In genomic region chr4:184406915-184407314, GRCh38 we compare ENCODE assay signal across 10 cellular contexts.
DNase-seq lines count a peak whose midpoint lies in the region; ATAC-seq and TF ChIP-seq lines count a peak whose summit lies in the region.
"Had no signal": no experiment of that assay in that cellular context is flagged by ENCODE, and none has a peak within 500 bp of the region (broad histone marks: within the 10 kb centered on the region; RNA-seq: fewer than 3 reads in every experiment).

No MANE protein-coding gene starts in this region.

- no peaks in the 10 kb centered on the region for H3K36me3 ChIP-seq in uterus

- peaks cover 53% of the 10 kb centered on the region for H3K4me1 Mint-ChIP-seq in activated T-cell treated with anti-CD3 and anti-CD28 coated beads, Interleukin-2, amount 50 U/mL, for 72 hours (ENCODE audit: low read depth)
- H3K4me1 Mint-ChIP-seq in activated T-cell treated with anti-CD3 and anti-CD28 coated beads, Interleukin-2, amount 50 U/mL, for 4 hours (ENCODE audit: low read depth) = peaks cover 57% of the 10 kb centered on the region
- H3K4me1 Mint-ChIP-seq in natural killer cell = peaks cover 62 to 69% of the 10 kb centered on the region in 2 donors

- H3K36me3 Mint-ChIP-seq in activated T-cell treated with anti-CD3 and anti-CD28 coated beads, Interleukin-2, amount 50 U/mL, for 72 hours (ENCODE audit: insufficient read depth in 2 of 2) = peaks cover 11 to 52% of the 10 kb centered on the region in 2 donors
- H3K36me3 Mint-ChIP-seq in activated T-cell treated with anti-CD3 and anti-CD28 coated beads, Interleukin-2, amount 50 U/mL, for 4 hours (ENCODE audit: insufficient read depth) = peaks cover 57% of the 10 kb centered on the region
- no peaks in the 10 kb centered on the region for H3K36me3 Mint-ChIP-seq in natural killer cell

- no peak for DNase-seq in activated T-cell treated with anti-CD3 and anti-CD28 coated beads, Interleukin-2, amount 50 U/mL, for 72 hours
- no peak for DNase-seq in activated T-cell treated with anti-CD3 and anti-CD28 coated beads, Interleukin-2, amount 50 U/mL, for 4 hours
- DNase-seq in natural killer cell = no peak
- DNase-seq in uterus = peak in 1 of 2 donors; percentile 36
- no peak for DNase-seq in UCSD-AML1 (lab: John Stamatoyannopoulos, UW; ENCODE audit: unreplicated experiment)
- no peak for DNase-seq in SW 1271 (lab: John Stamatoyannopoulos, UW)
- DNase-seq: stimulated activated naive CD8-positive, alpha-beta T cell treated with anti-CD3 and anti-CD28 coated beads, Interleukin-15, amount 100 ng/mL, for 72 hours had no signal

- no peak for ATAC-seq in activated T-cell treated with anti-CD3 and anti-CD28 coated beads, Interleukin-2, amount 50 U/mL, for 72 hours (replicated peaks in 1 of 2)
- ATAC-seq in activated T-cell treated with anti-CD3 and anti-CD28 coated beads, Interleukin-2, amount 50 U/mL, for 4 hours = no peak
- peak; percentile 81 for ATAC-seq in esophagus mucosa
- ATAC-seq in natural killer cell = no peak
- no peak for ATAC-seq in HG02588 (IDR thresholded peaks at IDR 0.05; ENCODE audit: unreplicated experiment)
- ATAC-seq: Panc1; stimulated activated naive CD8-positive, alpha-beta T cell treated with anti-CD3 and anti-CD28 coated beads, Interleukin-15, amount 100 ng/mL, for 72 hours had no signal

- peak overlapping the region; percentile 50 to 52 for H3K27ac ChIP-seq in uterus

- H3K27me3 Mint-ChIP-seq in activated T-cell treated with anti-CD3 and anti-CD28 coated beads, Interleukin-2, amount 50 U/mL, for 72 hours (ENCODE audit: low read depth) = no peaks in the 10 kb centered on the region
- no peaks in the 10 kb centered on the region for H3K27me3 Mint-ChIP-seq in activated T-cell treated with anti-CD3 and anti-CD28 coated beads, Interleukin-2, amount 50 U/mL, for 4 hours (ENCODE audit: low read depth)
- H3K27me3 Mint-ChIP-seq in natural killer cell (ENCODE audit: low read depth in 2 of 2) = no peaks in the 10 kb centered on the region
- H3K27me3 Mint-ChIP-seq: stimulated activated naive CD8-positive, alpha-beta T cell treated with anti-CD3 and anti-CD28 coated beads, Interleukin-15, amount 100 ng/mL, for 72 hours had no signal

- H3K27ac Mint-ChIP-seq in activated T-cell treated with anti-CD3 and anti-CD28 coated beads, Interleukin-2, amount 50 U/mL, for 72 hours = peak overlapping the region; percentile 29
- peak overlapping the region; percentile 92 to 97 for H3K27ac Mint-ChIP-seq in natural killer cell

- intact Hi-C loops in natural killer cell (cut with micrococcal nuclease) = no loop called here
- intact Hi-C loops in uterus (cut with DNase I; ENCODE audit: low total_unique reads) = no loop called here

- no peaks in the 10 kb centered on the region for H3K9me3 Mint-ChIP-seq in activated T-cell treated with anti-CD3 and anti-CD28 coated beads, Interleukin-2, amount 50 U/mL, for 72 hours
- no peaks in the 10 kb centered on the region for H3K9me3 Mint-ChIP-seq in activated T-cell treated with anti-CD3 and anti-CD28 coated beads, Interleukin-2, amount 50 U/mL, for 4 hours
- H3K9me3 Mint-ChIP-seq in natural killer cell = no peaks in the 10 kb centered on the region
- H3K9me3 Mint-ChIP-seq: stimulated activated naive CD8-positive, alpha-beta T cell treated with anti-CD3 and anti-CD28 coated beads, Interleukin-15, amount 100 ng/mL, for 72 hours had no signal

- TF ChIP-seq POLR2A in uterus (IDR thresholded peaks at IDR 0.05) = no peak

- H3K27me3 ChIP-seq in uterus = no peaks in the 10 kb centered on the region

- no peak overlapping the region for H3K4me3 ChIP-seq in uterus

- H3K4me3 Mint-ChIP-seq in activated T-cell treated with anti-CD3 and anti-CD28 coated beads, Interleukin-2, amount 50 U/mL, for 72 hours = no peak overlapping the region
- H3K4me3 Mint-ChIP-seq in activated T-cell treated with anti-CD3 and anti-CD28 coated beads, Interleukin-2, amount 50 U/mL, for 4 hours = no peak overlapping the region
- no peak overlapping the region for H3K4me3 Mint-ChIP-seq in natural killer cell
- H3K4me3 Mint-ChIP-seq: stimulated activated naive CD8-positive, alpha-beta T cell treated with anti-CD3 and anti-CD28 coated beads, Interleukin-15, amount 100 ng/mL, for 72 hours had no signal

- no peaks in the 10 kb centered on the region for H3K9me3 ChIP-seq in uterus

- H3K4me1 ChIP-seq in uterus = peaks cover 0 to 4% of the 10 kb centered on the region in 2 donors

- TF ChIP-seq CTCF in natural killer cell (IDR thresholded peaks at IDR 0.05) (no peak), uterus (IDR thresholded peaks at IDR 0.05) (no peak)
